15 cellular contexts compared by ENCODE assay signal in the genomic region with DNA sequence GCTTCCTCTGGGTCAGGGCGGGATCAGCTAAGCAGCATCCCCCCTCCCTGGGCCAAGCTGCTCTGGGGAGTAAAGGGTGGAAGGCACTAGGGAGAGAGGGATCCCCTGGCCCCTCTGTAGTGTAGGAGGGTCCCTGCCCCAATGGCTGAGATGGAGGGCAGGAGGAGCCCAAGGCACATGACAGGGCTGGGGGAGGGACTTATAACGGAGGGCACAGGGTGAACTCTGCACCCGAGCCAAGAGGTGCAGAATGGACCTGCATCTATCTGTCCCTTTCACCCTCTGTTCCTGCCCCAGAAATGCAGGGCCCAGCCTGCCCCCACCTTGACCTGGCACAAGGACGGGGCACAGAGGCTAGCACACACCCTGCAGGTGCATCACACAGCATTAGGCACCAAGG. TPM values are rescaled to one million over a fixed set of nuclear protein-coding genes. Genes with fewer than 3 reads are reported as not detected.
"Had no signal": no experiment of that assay in that cellular context is flagged by ENCODE, and none has a peak within 500 bp of the region (broad histone marks: within the 10 kb centered on the region; RNA-seq: fewer than 3 reads in every experiment).

No MANE protein-coding gene starts in this region.

- H3K9me3 Mint-ChIP-seq: activated naive CD4-positive, alpha-beta T cell treated with anti-CD3 and anti-CD28 coated beads, Interleukin-2, amount 50 U/mL, for 72 hours had no signal

- ATAC-seq: activated naive CD4-positive, alpha-beta T cell treated with anti-CD3 and anti-CD28 coated beads, Interleukin-2, amount 50 U/mL, for 72 hours; stimulated activated naive CD8-positive, alpha-beta T cell treated with anti-CD3 and anti-CD28 coated beads, Interleukin-15, Interleukin-2, amounts not matched to agents 100 U/mL and 50 U/mL, for 24 hours had no signal

- H3K27ac ChIP-seq: colonic mucosa, left ventricle myocardium inferior, tibial nerve, vagina, VCaP had no signal

- H3K4me3 ChIP-seq: colonic mucosa, left ventricle myocardium inferior, tibial nerve, vagina had no signal

- DNase-seq: activated CD4-positive, alpha-beta T cell treated with anti-CD3 and anti-CD28 coated beads for 1 hour; activated gamma-delta T cell treated with Interleukin-2 at 50 U/mL for 16 hours; amniotic stem cell; caudate nucleus; colonic mucosa; left ventricle myocardium inferior; stimulated activated naive CD8-positive, alpha-beta T cell treated with anti-CD3 and anti-CD28 coated beads, Interleukin-15, Interleukin-2, amounts not matched to agents 100 U/mL and 50 U/mL, for 24 hours; T-helper 2 cell had no signal

- H3K9me3 ChIP-seq: colonic mucosa, left ventricle myocardium inferior, tibial nerve, vagina had no signal

- H3K27ac Mint-ChIP-seq: activated naive CD4-positive, alpha-beta T cell treated with anti-CD3 and anti-CD28 coated beads, Interleukin-2, amount 50 U/mL, for 72 hours; progenitor cell of endocrine pancreas had no signal

- H3K36me3 ChIP-seq: colonic mucosa had no signal

- H3K27me3 ChIP-seq: colonic mucosa, tibial nerve, vagina had no signal

RNA-seq across cellular contexts. Expression of a gene that starts 3.8 kb away (rescaled TPM):
- total RNA-seq: frontal cortex had no signal
- polyA plus RNA-seq: neural cell had no signal
